16 cellular contexts compared by ENCODE assay signal in the genomic region with DNA sequence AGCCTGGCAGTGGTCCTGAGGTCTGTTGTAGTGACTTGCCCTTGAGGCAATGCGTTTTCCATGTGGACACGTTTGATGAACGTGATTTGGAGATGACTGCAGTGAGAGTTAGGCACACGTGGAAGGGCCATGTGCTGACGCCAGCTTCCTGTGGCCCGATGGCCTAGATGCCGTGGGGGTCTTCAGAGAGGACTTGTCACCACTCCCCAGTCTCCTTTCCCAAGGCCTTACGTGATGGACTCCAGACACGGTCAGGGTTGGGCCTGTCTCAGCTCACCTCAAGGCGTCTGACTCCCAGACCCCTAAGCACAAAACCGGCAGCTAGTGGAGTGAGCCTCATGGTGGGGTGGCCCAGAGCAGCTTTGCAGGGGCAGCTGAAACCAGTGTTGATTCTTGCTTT.
DNase-seq lines count a peak whose midpoint lies in the region; ATAC-seq, FAIRE-seq and TF ChIP-seq lines count a peak whose summit lies in the region.
"Had no signal": no experiment of that assay in that cellular context is flagged by ENCODE, and none has a peak within 500 bp of the region (broad histone marks: within the 10 kb centered on the region; RNA-seq: fewer than 3 reads in every experiment).

No MANE protein-coding gene starts in this region.

- H3K9me3 ChIP-seq in H1 (ENCODE audit: insufficient read depth in 2 of 2, low read depth in 1 of 2, low read length in 1 of 2) (no peaks in the 10 kb centered on the region), lung (ENCODE audit: control insufficient read depth in 2 of 2, insufficient read depth in 1 of 2, low read length in 1 of 2) (no peaks in the 10 kb centered on the region), neuronal stem cell (replicated peaks in 1 of 2; ENCODE audit: control insufficient read depth in 2 of 2, insufficient read depth in 1 of 2, low read depth in 1 of 2, low read length in 2 of 2) (no peaks in the 10 kb centered on the region)
- H3K9me3 ChIP-seq: Caco-2 had no signal

- no peak overlapping the region for H3K9ac ChIP-seq in H1 (replicated peaks in 1 of 4; ENCODE audit: extremely low read depth in 1 of 4, low read depth in 3 of 4, low read length in 3 of 4)
- peak overlapping the region; percentile 39 for H3K9ac ChIP-seq in neuronal stem cell (ENCODE audit: low read depth, low read length, poor library complexity)

- H2BK5ac ChIP-seq in H1 (ENCODE audit: low read depth, low read length), result no peak overlapping the region
- no peak overlapping the region for H2BK5ac ChIP-seq in neuronal stem cell (ENCODE audit: low read length)

- no peak for TF ChIP-seq CTCF in H1 (IDR thresholded peaks at IDR 0.05; ENCODE audit: control extremely low read depth in 1 of 3, insufficient read depth in 1 of 3, low read depth in 1 of 3, low read length in 3 of 3)
- no peak for TF ChIP-seq CTCF in lung (IDR thresholded peaks at IDR 0.05; ENCODE audit: control extremely low read depth, extremely low read depth)

- no peak overlapping the region for H4K91ac ChIP-seq in H1 (replicated peaks; ENCODE audit: insufficient read length, low read length)
- no peak overlapping the region for H4K91ac ChIP-seq in neuronal stem cell (ENCODE audit: low read depth, low read length, poor library complexity)

- H2BK15ac ChIP-seq in H1 (ENCODE audit: low read length), result no peak overlapping the region
- H2BK15ac ChIP-seq in neuronal stem cell (ENCODE audit: low read length), result peak overlapping the region; percentile 28

- DNase-seq in H1 (ENCODE audit: low read depth in 1 of 2, low spot score in 2 of 2) (no peak), lung (ENCODE audit: low spot score) (no peak), neuronal stem cell (ENCODE audit: low spot score) (no peak), NCI-H2227 treated with DMSO at 0.1 percent for 48 hours (lab: John Stamatoyannopoulos, UW) (no peak), activated gamma-delta T cell (lab: John Stamatoyannopoulos, UW) (no peak), NCI-H2029 treated with DMSO at 0.1 percent for 48 hours (lab: John Stamatoyannopoulos, UW) (no peak)
- DNase-seq: C1 segment of cervical spinal cord; Caco-2; CD4-positive, alpha-beta memory T cell; DMS153; DND-41; GOT3; H7; HCEC 1CT had no signal

- H3K27me3 ChIP-seq in H1 (replicated peaks in 1 of 4; ENCODE audit: control insufficient read depth in 3 of 4, extremely low read depth in 1 of 4, insufficient read depth in 3 of 4, low read length in 3 of 4) (no peaks in the 10 kb centered on the region), lung (ENCODE audit: control insufficient read depth, insufficient read depth) (no peaks in the 10 kb centered on the region), neuronal stem cell (ENCODE audit: control insufficient read depth in 3 of 3, insufficient read depth in 3 of 3, low read depth in 1 of 3, low read length in 3 of 3) (no peaks in the 10 kb centered on the region)

- no peak for TF ChIP-seq EP300 in H1 (IDR thresholded peaks at IDR 0.05; ENCODE audit: borderline replicate concordance in 1 of 2, low read depth in 2 of 2, low read length in 2 of 2)

- H3K23ac ChIP-seq in H1 (ENCODE audit: insufficient read length), result no peak overlapping the region
- peak overlapping the region; percentile 83 for H3K23ac ChIP-seq in neuronal stem cell (ENCODE audit: low read depth, low read length, poor library complexity)

- H4K20me1 ChIP-seq in H1 (replicated peaks in 1 of 2; ENCODE audit: control insufficient read depth in 1 of 2, insufficient read depth in 2 of 2, low read length in 2 of 2), result no peaks in the 10 kb centered on the region

- H2BK20ac ChIP-seq in H1 (ENCODE audit: low read length), result no peak overlapping the region

- H4K5ac ChIP-seq in H1 (ENCODE audit: insufficient read length, low read depth, low read length), result no peak overlapping the region

- H3K79me1 ChIP-seq in H1 (ENCODE audit: low read depth, low read length) (no peaks in the 10 kb centered on the region), neuronal stem cell (ENCODE audit: low read depth, low read length) (no peaks in the 10 kb centered on the region)

- FAIRE-seq in H1 (lab: Jason Lieb, UNC), result no peak
- FAIRE-seq: G401.6, GM12892 had no signal

- H3K4me3 ChIP-seq in H1 (ENCODE audit: extremely low read depth in 1 of 4, insufficient read depth in 2 of 4, low read depth in 3 of 4, low read length in 4 of 4) (no peak overlapping the region), lung (peak overlapping the region; percentile 17), neuronal stem cell (ENCODE audit: low read length in 2 of 2) (peak overlapping the region in 1 of 2 donors; percentile 7)

- H2BK120ac ChIP-seq in H1 (replicated peaks; ENCODE audit: low read depth, low read length) (no peak overlapping the region), neuronal stem cell (ENCODE audit: low read depth, low read length) (no peak overlapping the region)

- no peak overlapping the region for H3K4ac ChIP-seq in H1 (replicated peaks; ENCODE audit: insufficient read length, low read depth, low read length)
- H3K4ac ChIP-seq in neuronal stem cell (ENCODE audit: low read length), result no peak overlapping the region

- no peak overlapping the region for H3K4me2 ChIP-seq in H1 (ENCODE audit: insufficient read depth in 1 of 2, low read depth in 2 of 2, low read length in 2 of 2)
- no peak overlapping the region for H3K4me2 ChIP-seq in neuronal stem cell (ENCODE audit: insufficient read depth, low read length, poor library complexity, severe bottlenecking)

- H2AK5ac ChIP-seq in H1 (ENCODE audit: low read depth, low read length), result no peak overlapping the region
- peak overlapping the region; percentile 13 for H2AK5ac ChIP-seq in neuronal stem cell (ENCODE audit: low read depth, low read length)

- H4K8ac ChIP-seq in H1 (ENCODE audit: extremely low read depth, insufficient read depth, low read length) (no peak overlapping the region), neuronal stem cell (ENCODE audit: low read depth, low read length) (no peak overlapping the region)

- no peaks in the 10 kb centered on the region for H3K79me2 ChIP-seq in H1 (ENCODE audit: control insufficient read depth in 1 of 2, insufficient read depth in 2 of 2, low read length in 2 of 2)

- no peak overlapping the region for H3K56ac ChIP-seq in H1 (replicated peaks; ENCODE audit: insufficient read length, low read depth, low read length)

- 95% methylated on average over 11 of the region's 11 CpGs; no CpG with 5 or more reads in 1 of the 2 experiments for WGBS in H1 (ENCODE audit: extremely low coverage in 1 of 2, insufficient coverage in 1 of 2, insufficient read length in 1 of 2, insufficient replicate concordance in 2 of 2, low coverage in 1 of 2, low lambda C conversion rate in 2 of 2, missing lambda C conversion rate in 1 of 2), 2 experiments
- 95 to 96% methylated on average over 11 of the region's 11 CpGs for WGBS in lung, 2 donors
- no CpG with 5 or more reads among the region's 11 CpGs for WGBS in neuronal stem cell (ENCODE audit: extremely low coverage in 2 of 2, insufficient read length in 2 of 2, insufficient replicate concordance in 1 of 2), 2 donors

- no peak for TF ChIP-seq RAD21 in H1 (IDR thresholded peaks at IDR 0.05 in 1 of 2, conservative IDR thresholded peaks at IDR 0.05 in 1 of 2; ENCODE audit: low read depth in 2 of 2, low read length in 2 of 2)

- H3K14ac ChIP-seq in H1 (ENCODE audit: insufficient read length) (no peak overlapping the region), neuronal stem cell (ENCODE audit: low read length) (peak overlapping the region; percentile 92)

- H2BK12ac ChIP-seq in H1 (ENCODE audit: low read depth, low read length) (0 out of 2 replicates have a peak overlapping the region, but pooled peaks have one; percentile 52), neuronal stem cell (ENCODE audit: low read length) (no peak overlapping the region)

- H3K4me1 ChIP-seq in H1 (replicated peaks in 1 of 4; ENCODE audit: control insufficient read depth in 3 of 4, insufficient read depth in 4 of 4, low read length in 3 of 4) (peaks cover 0 to 4% (median 2%) of the 10 kb centered on the region in 4 experiments; a peak in 2 of 7 replicates), lung (ENCODE audit: control insufficient read depth in 2 of 2, insufficient read depth in 2 of 2, low read length in 2 of 2) (peaks cover 0 to 2% of the 10 kb centered on the region in 2 donors), neuronal stem cell (ENCODE audit: control insufficient read depth in 2 of 2, insufficient read depth in 1 of 2, low read depth in 1 of 2, low read length in 2 of 2) (peaks cover 3 to 4% of the 10 kb centered on the region in 2 donors)
- H3K4me1 ChIP-seq: Caco-2 had no signal

- POLR2A ChIA-PET in H1 (lab: Charles Lee; ENCODE audit: partially characterized antibody), result interaction anchor here (1.1 kb wide), 1 partner anchor 8 kb away, joined by 4 read pairs; no protein-coding TSS in a partner anchor

- CTCF ChIA-PET in H1 (lab: Charles Lee; ENCODE audit: partially characterized antibody), result interaction anchor here (0.6 to 0.8 kb wide), 2 partner anchors 129 to 170 kb away, joined by 3 to 4 read pairs; no protein-coding TSS in a partner anchor

- no peak for TF ChIP-seq POLR2A in H1 (IDR thresholded peaks at IDR 0.05; ENCODE audit: control extremely low read depth in 1 of 2, low read depth in 2 of 2, low read length in 2 of 2)

- H3K27ac ChIP-seq in H1 (ENCODE audit: low read depth, low read length) (no peak overlapping the region), lung (ENCODE audit: low read depth in 1 of 2, low read length in 1 of 2) (no peak overlapping the region), neuronal stem cell (replicated peaks; ENCODE audit: low read length) (no peak overlapping the region)

- H3K23me2 ChIP-seq in H1 (ENCODE audit: low read depth, low read length), result no peaks in the 10 kb centered on the region; the same call in 1 of the 2 replicates

- ATAC-seq in lung (ENCODE audit: insufficient read depth, low FRiP score), result no peak

- H3K18ac ChIP-seq in H1 (ENCODE audit: extremely low read depth, low read length) (no peak overlapping the region), neuronal stem cell (ENCODE audit: low read length) (no peak overlapping the region)

- H2AFZ ChIP-seq in H1 (ENCODE audit: low read length) (no peak overlapping the region), neuronal stem cell (ENCODE audit: low read length) (no peak overlapping the region)

- H3K36me3 ChIP-seq in H1 (ENCODE audit: control insufficient read depth in 2 of 4, insufficient read depth in 4 of 4, low read length in 3 of 4), result no peaks in the 10 kb centered on the region
- H3K36me3 ChIP-seq in lung (ENCODE audit: control insufficient read depth in 2 of 2, insufficient read depth in 2 of 2, low read length in 2 of 2), result no peaks in the 10 kb centered on the region
- no peaks in the 10 kb centered on the region for H3K36me3 ChIP-seq in neuronal stem cell (replicated peaks in 1 of 2; ENCODE audit: control insufficient read depth in 2 of 2, insufficient read depth in 2 of 2, low read length in 2 of 2)
